8 cellular contexts compared by ENCODE assay signal in the genomic region with DNA sequence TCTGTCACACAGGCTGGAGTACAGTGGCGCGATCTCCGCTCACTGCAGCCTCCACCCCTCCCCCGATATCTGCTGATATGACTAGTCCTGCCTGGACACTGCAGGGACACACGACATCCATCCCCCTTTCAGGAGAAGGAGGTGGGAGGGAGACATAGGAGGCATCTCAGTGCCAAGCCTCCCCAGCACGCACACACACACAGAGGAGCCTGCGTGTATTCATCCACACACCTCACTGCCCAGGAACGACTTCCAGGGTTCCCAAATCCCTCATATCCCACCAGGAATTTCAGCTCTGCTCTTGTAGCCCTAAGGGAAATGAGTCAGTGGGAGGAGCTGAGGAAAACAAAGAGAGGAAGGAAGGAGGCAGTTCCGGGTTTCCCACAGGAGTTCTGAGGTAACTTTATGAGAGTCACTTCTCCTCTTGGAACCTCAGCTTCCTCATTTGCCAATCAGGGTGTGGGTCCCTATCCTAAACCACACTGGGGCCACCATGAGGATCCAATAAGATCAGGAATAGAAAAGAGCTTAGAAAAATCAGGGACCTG. TPM values are rescaled to one million over a fixed set of nuclear protein-coding genes. Genes with fewer than 3 reads are reported as not detected.
DNase-seq lines count a peak whose midpoint lies in the region; ATAC-seq and TF ChIP-seq lines count a peak whose summit lies in the region.

No MANE protein-coding gene starts in this region.

- no peaks in the 10 kb centered on the region for H3K9me3 ChIP-seq in CD8-positive, alpha-beta memory T cell (ENCODE audit: low read length)
- no peaks in the 10 kb centered on the region for H3K9me3 ChIP-seq in PC-3 (ENCODE audit: low read length)

- H3K9me3 Mint-ChIP-seq in CD8-positive, alpha-beta memory T cell: peaks cover 0 to 2% (median 0%) of the 10 kb centered on the region in 5 donors
- peaks cover 45% of the 10 kb centered on the region for H3K9me3 Mint-ChIP-seq in nephron progenitor cell

- H3K27ac Mint-ChIP-seq in CD8-positive, alpha-beta memory T cell: no peak overlapping the region
- peak overlapping the region; percentile 46 for H3K27ac Mint-ChIP-seq in nephron progenitor cell

- no TSS peak for BruUV-seq in PC-3 (replicated peaks; lab: Mats Ljungman, UMichigan)

- DNase-seq in CD8-positive, alpha-beta memory T cell: no peak
- DNase-seq in PC-3 (peak; percentile 99), erythroblast (lab: John Stamatoyannopoulos, UW) (peak; percentile 21 to 44), nephron progenitor cell (no peak), GOT3 (lab: John Stamatoyannopoulos, UW) (no peak)
- no peak for DNase-seq in effector CD8-positive, alpha-beta T cell (lab: John Stamatoyannopoulos, UW)

- CTCF ChIA-PET in CD8-positive, alpha-beta memory T cell (lab: Charles Lee): interaction anchor here (1.2 kb wide), 1 partner anchor 9 kb away, joined by 4 read pairs; no protein-coding TSS in a partner anchor
- CTCF ChIA-PET in PC-3 (lab: Charles Lee): interaction anchor here (0.7 to 2.1 kb wide), 2 partner anchors 13 to 96 kb away, joined by 3 to 22 read pairs; no protein-coding TSS in a partner anchor

- peak overlapping the region; percentile 30; the same call in 1 of the 2 replicates for H2AFZ ChIP-seq in PC-3 (ENCODE audit: low read length)

- no peaks in the 10 kb centered on the region for H3K4me1 ChIP-seq in CD8-positive, alpha-beta memory T cell (ENCODE audit: insufficient read depth, low read length)
- H3K4me1 ChIP-seq in PC-3 (ENCODE audit: insufficient read depth, low read length): peaks cover 37% of the 10 kb centered on the region

- ATAC-seq in PC-3: peak; percentile 75
- ATAC-seq in GM18505 (IDR thresholded peaks at IDR 0.05; ENCODE audit: unreplicated experiment): no peak
- no peak for ATAC-seq in HG02588 (IDR thresholded peaks at IDR 0.05; ENCODE audit: unreplicated experiment)

- peak overlapping the region; percentile 69 for H3K27ac ChIP-seq in CD8-positive, alpha-beta memory T cell (ENCODE audit: low read depth, low read length)
- peak overlapping the region; percentile 96 for H3K27ac ChIP-seq in PC-3 (ENCODE audit: low read length)

- H3K36me3 ChIP-seq in CD8-positive, alpha-beta memory T cell (ENCODE audit: insufficient read depth, low read length): no peaks in the 10 kb centered on the region
- no peaks in the 10 kb centered on the region for H3K36me3 ChIP-seq in PC-3 (ENCODE audit: low read depth, low read length)

- no peaks in the 10 kb centered on the region for H3K9me2 ChIP-seq in PC-3 (replicated peaks; ENCODE audit: low read length)

- no peaks in the 10 kb centered on the region for H3K79me2 ChIP-seq in PC-3 (ENCODE audit: low read length)

- H3K4me3 Mint-ChIP-seq in CD8-positive, alpha-beta memory T cell: no peak overlapping the region
- H3K4me3 Mint-ChIP-seq in nephron progenitor cell: no peak overlapping the region

- H3K9ac ChIP-seq in PC-3 (ENCODE audit: low read length): peak overlapping the region; percentile 83

- peak overlapping the region; percentile 63 for H3K4me2 ChIP-seq in PC-3 (ENCODE audit: low read length)

- intact Hi-C loops in PC-3 (cut with micrococcal nuclease): no loop called here

- H3K36me3 Mint-ChIP-seq in CD8-positive, alpha-beta memory T cell: no peaks in the 10 kb centered on the region
- H3K36me3 Mint-ChIP-seq in nephron progenitor cell (ENCODE audit: low read depth): peaks cover 11% of the 10 kb centered on the region

- peaks cover 0 to 4% (median 2%) of the 10 kb centered on the region in 3 donors for H3K4me1 Mint-ChIP-seq in CD8-positive, alpha-beta memory T cell
- peaks cover 12% of the 10 kb centered on the region for H3K4me1 Mint-ChIP-seq in nephron progenitor cell

- TF ChIP-seq POLR2A in erythroblast (IDR thresholded peaks at IDR 0.05; ENCODE audit: low read length) (no peak), GM18505 (IDR thresholded peaks at IDR 0.05; ENCODE audit: borderline replicate concordance, extremely low read depth, insufficient read depth, insufficient read length) (no peak)

- TF ChIP-seq CTCF in PC-3 (conservative IDR thresholded peaks at IDR 0.05; ENCODE audit: low read depth, low read length): no peak
- no peak for TF ChIP-seq CTCF in nephron progenitor cell (IDR thresholded peaks at IDR 0.05)

- POLR2A ChIA-PET in CD8-positive, alpha-beta memory T cell (lab: Charles Lee): no interaction called here
- POLR2A ChIA-PET in PC-3 (lab: Charles Lee; ENCODE audit: unreplicated experiment): interaction anchor here (0.6 kb wide), 1 partner anchor 13 kb away, joined by 4 read pairs; no protein-coding TSS in a partner anchor

- H3K4me3 ChIP-seq in CD8-positive, alpha-beta memory T cell (ENCODE audit: low read length): no peak overlapping the region
- H3K4me3 ChIP-seq in PC-3 (ENCODE audit: low read length): peak overlapping the region; percentile 38

- no peaks in the 10 kb centered on the region for H4K20me1 ChIP-seq in PC-3 (ENCODE audit: low read length)

- H3K27me3 Mint-ChIP-seq in CD8-positive, alpha-beta memory T cell: peaks cover 7 to 15% of the 10 kb centered on the region in 2 donors
- H3K27me3 Mint-ChIP-seq in nephron progenitor cell (ENCODE audit: low read depth, poor library complexity): no peaks in the 10 kb centered on the region

- H3K27me3 ChIP-seq in CD8-positive, alpha-beta memory T cell (ENCODE audit: insufficient read depth, low read length, poor library complexity, severe bottlenecking): no peaks in the 10 kb centered on the region
- H3K27me3 ChIP-seq in PC-3 (ENCODE audit: low read length): no peaks in the 10 kb centered on the region

- peaks cover 7% of the 10 kb centered on the region for H3F3A ChIP-seq in PC-3 (ENCODE audit: low read length, unreplicated experiment)

RNA-seq across cellular contexts. Expression of a gene that starts 37.2 kb away (rescaled TPM):
- 10 to 100 TPM; 16.1 to 19.1 TPM for total RNA-seq in CD8-positive, alpha-beta memory T cell
- 5.3 TPM for polyA plus RNA-seq in CD8-positive, alpha-beta memory T cell
- total RNA-seq in PC-3 (2014; rRNA removed): 17.3 and 18.5 TPM in 2 replicates

RNA-seq across cellular contexts. Expression of a gene that starts 40.4 kb away (rescaled TPM):
- total RNA-seq in CD8-positive, alpha-beta memory T cell: under 1 TPM; 0.11 to 0.13 TPM
- polyA plus RNA-seq in CD8-positive, alpha-beta memory T cell: not detected
- total RNA-seq in PC-3 (2014; rRNA removed): 32.1 and 39.2 TPM in 2 replicates

Comparison
In these comparisons a context has a peak if more than half of its experiments do, and no peak if none do; other contexts are left out.
1. DNase-seq: peak in PC-3 (single experiment) and erythroblast (2 of 2); none in CD8-positive, alpha-beta memory T cell (0 of 5), nephron progenitor cell (single experiment), GOT3 (single experiment) and effector CD8-positive, alpha-beta T cell (single experiment).
2. RNA of a gene that starts 40.4 kb away (total RNA-seq): 32.1 to 39.2 TPM in PC-3; 0.11 to 0.13 TPM in CD8-positive, alpha-beta memory T cell; every median in the first group is over 10 times any median in the second.